Comparison of ENCODE assay signal across 18 cellular contexts in genomic region chr15:60871152-60871551, GRCh38.
A peak's percentile ranks its signal among the peaks of the same experiment; 100 is the strongest.
DNase-seq lines count a peak whose midpoint lies in the region; ATAC-seq and TF ChIP-seq lines count a peak whose summit lies in the region.
"Had no signal": no experiment of that assay in that cellular context is flagged by ENCODE, and none has a peak within 500 bp of the region (broad histone marks: within the 10 kb centered on the region; RNA-seq: fewer than 3 reads in every experiment).

No MANE protein-coding gene starts in this region.

- ATAC-seq in left lung (peak; percentile 70), HG03175 (IDR thresholded peaks at IDR 0.05; ENCODE audit: unreplicated experiment) (no peak)
- ATAC-seq: GM12878 had no signal

- no peaks in the 10 kb centered on the region for H3K9me3 ChIP-seq in left lung

- no peak overlapping the region for H3K4me3 ChIP-seq in left lung
- H3K4me3 ChIP-seq: GM12878, GM23248 had no signal

- no peak for TF ChIP-seq CTCF in left lung (IDR thresholded peaks at IDR 0.05)

- DNase-seq in DMS79 (lab: John Stamatoyannopoulos, UW) (peak; percentile 1), DMS79 treated with DMSO at 0.1 percent for 48 hours (lab: John Stamatoyannopoulos, UW) (peak; percentile 7), NCI-H2029 treated with DMSO at 0.1 percent for 48 hours (lab: John Stamatoyannopoulos, UW) (peak; percentile 5), left lung (no peak), activated gamma-delta T cell (lab: John Stamatoyannopoulos, UW) (no peak), NCI-H2107 (lab: John Stamatoyannopoulos, UW) (no peak)
- DNase-seq: C1 segment of cervical spinal cord; Calu3; CD4-positive, alpha-beta memory T cell; COR-L47; DMS53; EL; GDM1; H7; HCEC 1CT had no signal

- H3K36me3 ChIP-seq in left lung, result no peaks in the 10 kb centered on the region

- no peak overlapping the region for H3K27ac ChIP-seq in left lung
- H3K27ac ChIP-seq: GM23248 had no signal

- intact Hi-C loops in left lung (cut with DNase I), result no loop called here

- no peaks in the 10 kb centered on the region for H3K4me1 ChIP-seq in left lung

- H3K27me3 ChIP-seq in left lung, result no peaks in the 10 kb centered on the region

Comparison
In these comparisons a context has a peak if more than half of its experiments do, and no peak if none do; other contexts are left out.
1. DNase-seq: peak in DMS79 (single experiment), DMS79 treated with DMSO at 0.1 percent for 48 hours (single experiment) and NCI-H2029 treated with DMSO at 0.1 percent for 48 hours (single experiment); none in left lung (0 of 2), activated gamma-delta T cell (single experiment) and NCI-H2107 (single experiment).